Comparison of ENCODE assay signal across 22 cellular contexts in the genomic region with DNA sequence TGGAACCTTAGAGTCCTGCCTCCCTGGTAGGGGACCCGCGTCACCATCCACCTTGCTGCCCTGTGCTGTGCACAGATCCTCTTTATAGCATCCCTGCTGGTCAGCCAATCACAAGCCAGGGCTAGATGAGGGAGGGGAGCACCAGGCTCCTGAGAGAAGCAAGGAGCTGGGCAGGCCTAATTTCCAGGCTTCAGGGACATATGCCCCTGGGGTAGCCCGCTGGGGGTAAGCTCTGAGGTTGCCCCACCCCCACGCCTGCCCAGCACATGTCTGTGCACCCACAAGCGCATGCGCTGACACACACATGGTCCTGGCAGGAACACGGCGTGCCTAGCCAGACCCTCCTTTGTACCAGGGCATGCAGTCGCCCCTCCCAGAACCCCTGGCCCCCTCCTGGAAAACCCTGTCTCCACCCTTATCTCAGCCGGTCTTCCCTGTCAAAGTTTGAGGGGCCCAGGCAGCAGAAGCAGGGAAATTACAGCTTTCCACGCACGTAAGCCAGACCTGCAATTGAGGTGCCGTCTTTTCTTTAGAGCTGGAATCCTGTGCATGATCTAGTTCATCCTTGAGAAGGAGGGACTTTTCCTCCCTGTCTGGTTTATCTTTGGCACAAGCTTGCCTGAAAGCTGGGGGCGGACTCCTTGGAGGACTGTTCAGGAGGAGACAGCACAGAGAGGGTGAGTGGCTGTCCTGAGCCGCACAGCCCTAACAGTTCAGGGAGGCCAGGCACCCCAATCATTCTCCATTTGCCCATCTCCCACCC. TPM values are rescaled to one million over a fixed set of nuclear protein-coding genes. Genes with fewer than 3 reads are reported as not detected.
A peak's percentile ranks its signal among the peaks of the same experiment; 100 is the strongest.
DNase-seq lines count a peak whose midpoint lies in the region; ATAC-seq, FAIRE-seq and TF ChIP-seq lines count a peak whose summit lies in the region.
"Had no signal": no experiment of that assay in that cellular context is flagged by ENCODE, and none has a peak within 500 bp of the region (broad histone marks: within the 10 kb centered on the region; RNA-seq: fewer than 3 reads in every experiment).

No MANE protein-coding gene starts in this region.

- no peak for TF ChIP-seq EP300 in K562 (IDR thresholded peaks at IDR 0.05; ENCODE audit: low read length)

- peak overlapping the region; percentile 19 to 94 (median 80) for H3K27ac Mint-ChIP-seq in naive thymus-derived CD4-positive, alpha-beta T cell

- H3K9ac ChIP-seq in K562 (ENCODE audit: insufficient read depth in 1 of 2, low read depth in 2 of 2, low read length in 2 of 2) = no peak overlapping the region

- TF ChIP-seq CTCF in K562 (IDR thresholded peaks at IDR 0.05 in 2 of 3, conservative IDR thresholded peaks at IDR 0.05 in 1 of 3; ENCODE audit: insufficient read depth in 2 of 3, low read depth in 1 of 3, low read length in 3 of 3) = no peak
- no peak for TF ChIP-seq CTCF in testis (IDR thresholded peaks at IDR 0.05)

- ATAC-seq in K562 (no peak), GM18909 (IDR thresholded peaks at IDR 0.05; ENCODE audit: poor library complexity, unreplicated experiment) (no peak)
- no peak for ATAC-seq in naive thymus-derived CD4-positive, alpha-beta T cell
- ATAC-seq: left lung had no signal

- H3K4me3 Mint-ChIP-seq in naive thymus-derived CD4-positive, alpha-beta T cell = no peak overlapping the region

- TF ChIP-seq POLR2A in K562 (conservative IDR thresholded peaks at IDR 0.05) = no peak
- TF ChIP-seq POLR2A in testis (IDR thresholded peaks at IDR 0.05) = no peak

- peaks cover 0 to 15% of the 10 kb centered on the region in 2 experiments; a peak in 2 of 5 replicates for H3K27me3 ChIP-seq in K562 (ENCODE audit: control insufficient read depth in 2 of 2, insufficient read depth in 2 of 2, low read length in 2 of 2)
- H3K27me3 ChIP-seq in naive thymus-derived CD4-positive, alpha-beta T cell (ENCODE audit: control insufficient read depth in 2 of 2, insufficient read depth in 2 of 2, low read length in 2 of 2) = no peaks in the 10 kb centered on the region
- H3K27me3 ChIP-seq in testis = no peaks in the 10 kb centered on the region
- H3K27me3 ChIP-seq: cardiac muscle cell, pancreas had no signal

- 8% methylated on average over 8 of the region's 15 CpGs for WGBS in K562 (ENCODE audit: insufficient coverage, low coverage, missing lambda C conversion rate)
- 51 to 67% methylated on average over 3 to 15 of the region's 15 CpGs for WGBS in testis, 2 donors

- CTCF ChIA-PET in K562 (lab: Yijun Ruan, JAX; ENCODE audit: low intra/inter-chr PET ratio) = no interaction called here
- CTCF ChIA-PET in naive thymus-derived CD4-positive, alpha-beta T cell (lab: Charles Lee) = interaction anchor here (0.7 to 3.1 kb wide), 6 partner anchors 10 to 50 kb away, joined by 3 to 16 read pairs (median 3); no protein-coding TSS in a partner anchor

- no peaks in the 10 kb centered on the region for H3K27me3 Mint-ChIP-seq in naive thymus-derived CD4-positive, alpha-beta T cell

- no peaks in the 10 kb centered on the region for H3K79me2 ChIP-seq in K562 (ENCODE audit: control insufficient read depth, insufficient read depth, low read length)

- no peak overlapping the region for H3K4me2 ChIP-seq in K562 (ENCODE audit: insufficient read depth, low read length)

- no peak overlapping the region for H3K27ac ChIP-seq in K562 (ENCODE audit: extremely low read depth, low read depth, low read length)
- peak overlapping the region; percentile 11 for H3K27ac ChIP-seq in naive thymus-derived CD4-positive, alpha-beta T cell (ENCODE audit: low read depth, low read length)
- peak overlapping the region; percentile 59 to 74 for H3K27ac ChIP-seq in testis
- H3K27ac ChIP-seq: cardiac muscle cell, esophagus muscularis mucosa, left lung, pancreas, thoracic aorta had no signal

- H3K4me1 ChIP-seq in K562 (replicated peaks in 1 of 2; ENCODE audit: control insufficient read depth in 2 of 2, insufficient read depth in 2 of 2, low read length in 2 of 2) = peaks cover 0 to 27% of the 10 kb centered on the region in 2 experiments; a peak in 3 of 5 replicates
- H3K4me1 ChIP-seq in naive thymus-derived CD4-positive, alpha-beta T cell (ENCODE audit: control insufficient read depth in 2 of 2, insufficient read depth in 2 of 2, low read length in 2 of 2) = peaks cover 0 to 24% of the 10 kb centered on the region in 2 donors
- peaks cover 5% of the 10 kb centered on the region for H3K4me1 ChIP-seq in testis
- H3K4me1 ChIP-seq: Caco-2, HAP-1, left lung, pancreas had no signal

- BruUV-seq in K562 (replicated peaks; lab: Mats Ljungman, UMichigan) = no TSS peak

- POLR2A ChIA-PET in K562 (lab: Yijun Ruan, JAX) = interaction anchor here (0.6 to 1.0 kb wide), 2 partner anchors 32 to 241 kb away, joined by 3 read pairs; no protein-coding TSS in a partner anchor
- POLR2A ChIA-PET in naive thymus-derived CD4-positive, alpha-beta T cell (lab: Charles Lee) = interaction anchor here (1.4 to 22.1 kb wide), 8 partner anchors 8 to 275 kb away, joined by 3 to 278 read pairs (median 30); a partner anchor contains a TSS

- TF ChIP-seq RAD21 in K562 (CRISPR knock-in tag; conservative IDR thresholded peaks at IDR 0.05 in 1 of 2, IDR thresholded peaks at IDR 0.05 in 1 of 2) = no peak

- no peaks in the 10 kb centered on the region for H3K9me3 Mint-ChIP-seq in naive thymus-derived CD4-positive, alpha-beta T cell

- intact Hi-C loops in K562 (cut with micrococcal nuclease) = no loop called here
- intact Hi-C loops in naive thymus-derived CD4-positive, alpha-beta T cell (cut with micrococcal nuclease) = no loop called here
- intact Hi-C loops in testis (cut with DNase I; ENCODE audit: low total_unique reads) = no loop called here

- no peaks in the 10 kb centered on the region for H4K20me1 ChIP-seq in K562 (replicated peaks; ENCODE audit: control insufficient read depth, insufficient read depth, low read length)

- no peak for FAIRE-seq in K562 (lab: Jason Lieb, UNC)
- FAIRE-seq: pancreas, small intestine had no signal

- H3K4me3 ChIP-seq in K562 (no peak overlapping the region), testis (peak overlapping the region in 1 of 2 donors; percentile 45)
- no peak overlapping the region for H3K4me3 ChIP-seq in naive thymus-derived CD4-positive, alpha-beta T cell (ENCODE audit: low read length)
- H3K4me3 ChIP-seq: cardiac muscle cell, esophagus muscularis mucosa, HAP-1, left lung, pancreas, thoracic aorta had no signal

- H3K9me1 ChIP-seq in K562 (ENCODE audit: control insufficient read depth, insufficient read depth, low read length) = no peaks in the 10 kb centered on the region

- in situ Hi-C loops in K562 (cut with MboI) = no loop called here

- peak; percentile 1 for DNase-seq in stimulated activated CD4-positive, alpha-beta T cell treated with anti-CD3 and anti-CD28 coated beads, Interleukin-1b, Interleukin-23, amount 100 ng/mL, for 48 hours
- DNase-seq in stimulated activated CD4-positive, alpha-beta T cell treated with anti-CD3 and anti-CD28 coated beads, Interleukin-15, amount 100 ng/mL, for 24 hours = no peak
- DNase-seq in K562 (ENCODE audit: extremely low read depth in 1 of 4, low spot score in 3 of 4) (no peak), testis (no peak), RKO (ENCODE audit: low spot score) (no peak), NCI-H1092 treated with DMSO at 0.1 percent for 48 hours (lab: John Stamatoyannopoulos, UW) (no peak)
- no peak for DNase-seq in naive thymus-derived CD4-positive, alpha-beta T cell
- DNase-seq: activated CD4-positive, alpha-beta T cell treated with anti-CD3 and anti-CD28 coated beads for 1 hour; activated T-cell treated with anti-CD3 and anti-CD28 coated beads for 4 hours; left lung; NCI-H1048; NCI-H524 treated with DMSO at 0.1 percent for 48 hours; pancreas; small intestine; stimulated activated CD8-positive, alpha-beta memory T cell treated with anti-CD3 and anti-CD28 coated beads, Interleukin-4, amount 100 ng/mL, for 48 hours had no signal

- H3K36me3 Mint-ChIP-seq in naive thymus-derived CD4-positive, alpha-beta T cell = peaks cover 0 to 20% (median 7%) of the 10 kb centered on the region in 5 donors

- H3K9me3 ChIP-seq in K562 (replicated peaks; ENCODE audit: control insufficient read depth, insufficient read depth, low read depth, low read length) (no peaks in the 10 kb centered on the region), testis (no peaks in the 10 kb centered on the region)
- H3K9me3 ChIP-seq in naive thymus-derived CD4-positive, alpha-beta T cell (ENCODE audit: control insufficient read depth in 2 of 3, low read length in 3 of 3) = no peaks in the 10 kb centered on the region
- H3K9me3 ChIP-seq: Caco-2, esophagus muscularis mucosa, HAP-1, left lung, pancreas, thoracic aorta had no signal

- H2AFZ ChIP-seq in K562 (ENCODE audit: low read depth, low read length) = no peak overlapping the region

- H3K36me3 ChIP-seq in K562 (ENCODE audit: control insufficient read depth, insufficient read depth, low read length) = no peaks in the 10 kb centered on the region
- H3K36me3 ChIP-seq in naive thymus-derived CD4-positive, alpha-beta T cell (ENCODE audit: control insufficient read depth in 2 of 3, insufficient read depth in 3 of 3, low read length in 3 of 3) = peaks cover 0 to 27% (median 3%) of the 10 kb centered on the region in 3 experiments
- H3K36me3 ChIP-seq in testis (ENCODE audit: low read depth, missing control alignments) = no peaks in the 10 kb centered on the region
- H3K36me3 ChIP-seq: cardiac muscle cell, esophagus muscularis mucosa, HAP-1, left lung, pancreas, thoracic aorta had no signal

- peaks cover 22 to 85% (median 75%) of the 10 kb centered on the region in 7 donors for H3K4me1 Mint-ChIP-seq in naive thymus-derived CD4-positive, alpha-beta T cell

RNA-seq across cellular contexts. Expression of a gene that starts 2.1 kb away (rescaled TPM):
- 0.07 TPM in 1 of 2 replicates, not detected in the other for total RNA-seq in K562 (2011; cell fraction: chromatin; rRNA removed; ENCODE audit: low replicate concordance)
- total RNA-seq in K562 (2011; cell fraction: nucleolus; rRNA removed) = not detected in 2 replicates
- 0.07 TPM in 1 of 2 replicates, not detected in the other for total RNA-seq in K562 (2011; cell fraction: nucleoplasm; rRNA removed)
- total RNA-seq in K562 (2014; rRNA removed) = not detected in 2 replicates
- total RNA-seq in K562 (2014; rRNA removed; fragmentation: Illumina TruSeq; extraction: Trizol) = not detected in 2 replicates
- total RNA-seq in K562 (2015; rRNA removed; fragmentation: Illumina TruSeq; extraction: Trizol) = not detected in 2 replicates
- not detected in 2 replicates for total RNA-seq in K562 (2021)
- polyA plus RNA-seq in K562 (2011; rRNA removed) = 0.03 TPM in 1 of 2 replicates, not detected in the other
- 0.01 and 0.03 TPM in 2 replicates for polyA plus RNA-seq in K562 (2011; cell fraction: cytosol; rRNA removed)
- polyA plus RNA-seq in K562 (2011; cell fraction: nucleus; rRNA removed) = 0.09 TPM in 1 of 2 replicates, not detected in the other
- 0.01 TPM in 1 of 2 replicates, not detected in the other for polyA plus RNA-seq in K562 (2012)
- not detected in 2 replicates for polyA plus RNA-seq in K562 (2014; fragmentation: Illumina TruSeq; extraction: Trizol)
- polyA plus RNA-seq in K562 (2014; fragmentation: Nextera tagmentation; extraction: Ambion mirVana) = not detected
- not detected in 2 replicates for polyA plus RNA-seq in K562 (2014; rRNA removed)
- polyA minus RNA-seq in K562 (2011; rRNA and poly(A)+ RNA removed) = not detected in 2 replicates
- not detected in 2 replicates for polyA minus RNA-seq in K562 (2011; cell fraction: cytosol; rRNA and poly(A)+ RNA removed)
- not detected in 2 replicates for polyA minus RNA-seq in K562 (2011; cell fraction: nucleus; rRNA and poly(A)+ RNA removed)
- 10 to 100 TPM in 2 of 5 experiments, 1 to 10 TPM in 3; 3.9 to 30.4 (median 6.4) TPM for total RNA-seq in naive thymus-derived CD4-positive, alpha-beta T cell
- polyA plus RNA-seq in naive thymus-derived CD4-positive, alpha-beta T cell = 1 to 10 TPM; 5.8 to 9.5 TPM
- 10 to 100 TPM; 40.1 to 54.4 TPM for total RNA-seq in testis
- polyA plus RNA-seq in testis (ENCODE audit: insufficient read depth, low read depth, low replicate concordance) = 26.8 TPM
- total RNA-seq: Caco-2, esophagus muscularis mucosa, glomerular endothelial cell, thoracic aorta had no signal
- polyA plus RNA-seq: cardiac muscle cell had no signal

RNA-seq across cellular contexts. Expression of a gene that starts 22.2 kb away (rescaled TPM):
- 4.0 and 6.2 TPM in 2 replicates for total RNA-seq in K562 (2011; cell fraction: chromatin; rRNA removed; ENCODE audit: low replicate concordance)
- 4.3 and 4.5 TPM in 2 replicates for total RNA-seq in K562 (2011; cell fraction: nucleolus; rRNA removed)
- 4.8 and 5.4 TPM in 2 replicates for total RNA-seq in K562 (2011; cell fraction: nucleoplasm; rRNA removed)
- total RNA-seq in K562 (2014; rRNA removed) (0.18 and 0.41 TPM in 2 replicates), K562 (2014; rRNA removed; fragmentation: Illumina TruSeq; extraction: Trizol) (0.54 and 0.55 TPM in 2 replicates), K562 (2015; rRNA removed; fragmentation: Illumina TruSeq; extraction: Trizol) (0.40 and 0.53 TPM in 2 replicates), K562 (2021) (0.75 and 0.81 TPM in 2 replicates), testis (10 to 100 TPM; 12.6 to 14.8 TPM)
- polyA plus RNA-seq in K562 (2011; rRNA removed) (0.92 and 1.6 TPM in 2 replicates), K562 (2014; fragmentation: Illumina TruSeq; extraction: Trizol) (0.68 and 1.1 TPM in 2 replicates), K562 (2014; fragmentation: Nextera tagmentation; extraction: Ambion mirVana) (under 1 TPM; 0.20 to 0.21 TPM), K562 (2014; rRNA removed) (0.70 and 0.91 TPM in 2 replicates), testis (ENCODE audit: insufficient read depth, low read depth, low replicate concordance) (15.0 TPM)
- polyA plus RNA-seq in K562 (2011; cell fraction: cytosol; rRNA removed) = 0.52 and 0.83 TPM in 2 replicates
- polyA plus RNA-seq in K562 (2011; cell fraction: nucleus; rRNA removed) = 7.9 and 8.6 TPM in 2 replicates
- polyA plus RNA-seq in K562 (2012) = 0.60 and 4.1 TPM in 2 replicates
- 1.9 and 2.3 TPM in 2 replicates for polyA minus RNA-seq in K562 (2011; rRNA and poly(A)+ RNA removed)
- 0.67 and 1.4 TPM in 2 replicates for polyA minus RNA-seq in K562 (2011; cell fraction: cytosol; rRNA and poly(A)+ RNA removed)
- polyA minus RNA-seq in K562 (2011; cell fraction: nucleus; rRNA and poly(A)+ RNA removed) = 6.1 and 9.6 TPM in 2 replicates
- 10 to 100 TPM; 12.4 to 27.6 (median 20.2) TPM for total RNA-seq in naive thymus-derived CD4-positive, alpha-beta T cell
- 1 to 10 TPM; 1.1 to 2.4 TPM for polyA plus RNA-seq in naive thymus-derived CD4-positive, alpha-beta T cell

RNA-seq across cellular contexts. Expression of a gene that starts 33.8 kb away (rescaled TPM):
- 47.8 and 143 TPM in 2 replicates for total RNA-seq in K562 (2011; cell fraction: chromatin; rRNA removed; ENCODE audit: low replicate concordance)
- total RNA-seq in K562 (2011; cell fraction: nucleolus; rRNA removed) = 99.9 and 118 TPM in 2 replicates
- 74.1 and 109 TPM in 2 replicates for total RNA-seq in K562 (2011; cell fraction: nucleoplasm; rRNA removed)
- total RNA-seq in K562 (2014; rRNA removed) (40.4 and 59.3 TPM in 2 replicates), K562 (2014; rRNA removed; fragmentation: Illumina TruSeq; extraction: Trizol) (18.6 and 22.7 TPM in 2 replicates), K562 (2015; rRNA removed; fragmentation: Illumina TruSeq; extraction: Trizol) (45.1 and 50.1 TPM in 2 replicates), K562 (2021) (82.8 and 95.3 TPM in 2 replicates), testis (10 to 100 TPM in 1 of 2 donors, 1 to 10 TPM in 1; 1.2 to 10.7 TPM)
- polyA plus RNA-seq in K562 (2011; rRNA removed) (43.3 and 102 TPM in 2 replicates), K562 (2014; fragmentation: Illumina TruSeq; extraction: Trizol) (103 and 132 TPM in 2 replicates), K562 (2014; fragmentation: Nextera tagmentation; extraction: Ambion mirVana) (10 to 100 TPM; 25.4 to 26.8 TPM), K562 (2014; rRNA removed) (49.1 and 51.0 TPM in 2 replicates), testis (ENCODE audit: insufficient read depth, low read depth, low replicate concordance) (15.5 TPM)
- polyA plus RNA-seq in K562 (2011; cell fraction: cytosol; rRNA removed) = 74.7 and 120 TPM in 2 replicates
- polyA plus RNA-seq in K562 (2011; cell fraction: nucleus; rRNA removed) = 95.0 and 171 TPM in 2 replicates
- polyA plus RNA-seq in K562 (2012) = 151 and 373 TPM in 2 replicates
- polyA minus RNA-seq in K562 (2011; rRNA and poly(A)+ RNA removed) = 25.1 and 30.5 TPM in 2 replicates
- polyA minus RNA-seq in K562 (2011; cell fraction: cytosol; rRNA and poly(A)+ RNA removed) = 62.2 and 68.9 TPM in 2 replicates
- polyA minus RNA-seq in K562 (2011; cell fraction: nucleus; rRNA and poly(A)+ RNA removed) = 69.4 and 73.9 TPM in 2 replicates
- 100 to 1,000 TPM; 263 to 886 (median 301) TPM for total RNA-seq in naive thymus-derived CD4-positive, alpha-beta T cell
- polyA plus RNA-seq in naive thymus-derived CD4-positive, alpha-beta T cell = 100 to 1,000 TPM; 838 to 852 TPM

Comparison
In these comparisons a context has a peak if more than half of its experiments do, and no peak if none do; other contexts are left out.
1. RNA of a gene that starts 2.1 kb away (total RNA-seq): 40.1 to 54.4 TPM in testis and 3.9 to 30.4 TPM in naive thymus-derived CD4-positive, alpha-beta T cell; 0.07 TPM in K562; every median in the first group is over 4 times any median in the second.